ENCODE assay signal across 14 cellular contexts in genomic region chr4:30789219-30789671, GRCh38.
DNase-seq lines count a peak whose midpoint lies in the region; TF ChIP-seq lines count a peak whose summit lies in the region.
"Had no signal": no experiment of that assay in that cellular context is flagged by ENCODE, and none has a peak within 500 bp of the region (broad histone marks: within the 10 kb centered on the region; RNA-seq: fewer than 3 reads in every experiment).

No MANE protein-coding gene starts in this region.

- peaks cover 0 to 8% (median 0%) of the 10 kb centered on the region in 6 donors for H3K4me1 ChIP-seq in spleen
- H3K4me1 ChIP-seq: testis had no signal

- TF ChIP-seq POLR2A in spleen (IDR thresholded peaks at IDR 0.05), result no peak

- DNase-seq in HT-29 (ENCODE audit: low spot score) (peak; percentile 75), SK-MEL-5 (ENCODE audit: low read depth, low spot score) (peak; percentile 43), islet precursor cell (peak; percentile 56), spleen (no peak), glomerular visceral epithelial cell (ENCODE audit: extremely low spot score) (no peak), DMS 273 (lab: John Stamatoyannopoulos, UW; ENCODE audit: unreplicated experiment) (no peak), HCEC 1CT (no peak)
- DNase-seq: activated gamma-delta T cell, left cardiac atrium, NCI-H2081, testis had no signal

- in situ Hi-C loops in SK-MEL-5 (cut with HindIII; ENCODE audit: low pct_unique_long_range_greater_than_20kb, low sequenced_read_pairs), result no loop called here

- 9 to 30% (median 25%) methylated on average over 2 of the region's 2 CpGs for WGBS in spleen, 5 donors

- no peaks in the 10 kb centered on the region for H3K36me3 ChIP-seq in spleen
- H3K36me3 ChIP-seq: BLaER1 treated with 17β-estradiol and CSF1 and Interleukin-3, amounts not matched to agents 10 nM and 100 nM; gastroesophageal sphincter had no signal

- intact Hi-C loops in spleen (cut with DNase I; ENCODE audit: low total_unique reads), result no loop called here

- peak overlapping the region in 6 of 8 donors; percentile 26 to 62 (median 42) for H3K27ac ChIP-seq in spleen
- H3K27ac ChIP-seq: BLaER1 treated with 17β-estradiol and CSF1 and Interleukin-3, amounts not matched to agents 10 nM and 100 nM; SK-N-MC; testis had no signal

- no peaks in the 10 kb centered on the region for H3K9me3 ChIP-seq in spleen
- H3K9me3 ChIP-seq: BLaER1 treated with 17β-estradiol and CSF1 and Interleukin-3, amounts not matched to agents 10 nM and 100 nM; gastroesophageal sphincter; testis had no signal

- no peak overlapping the region for H3K4me3 ChIP-seq in spleen
- H3K4me3 ChIP-seq: BLaER1 treated with 17β-estradiol and CSF1 and Interleukin-3, amounts not matched to agents 10 nM and 100 nM; gastroesophageal sphincter; SK-N-MC; testis had no signal

- TF ChIP-seq CTCF in spleen (IDR thresholded peaks at IDR 0.05 in 8 of 11, conservative IDR thresholded peaks at IDR 0.05 in 3 of 11), result no peak

- H3K27me3 ChIP-seq in spleen (replicated peaks in 1 of 7), result no peaks in the 10 kb centered on the region
- H3K27me3 ChIP-seq: BLaER1 treated with 17β-estradiol and CSF1 and Interleukin-3, amounts not matched to agents 10 nM and 100 nM; gastroesophageal sphincter; testis had no signal

Comparison
In these comparisons a context has a peak if more than half of its experiments do, and no peak if none do; other contexts are left out.
1. DNase-seq: peak in HT-29 (single experiment), SK-MEL-5 (single experiment) and islet precursor cell (single experiment); none in spleen (single experiment), glomerular visceral epithelial cell (single experiment), DMS 273 (single experiment) and HCEC 1CT (single experiment).